In genomic region chr12:122871851-122872785, GRCh38 we compare ENCODE assay signal across 7 cellular contexts. TPM values are rescaled to one million over a fixed set of nuclear protein-coding genes. Genes with fewer than 3 reads are reported as not detected.
DNase-seq lines count a peak whose midpoint lies in the region; ATAC-seq and FAIRE-seq lines count a peak whose summit lies in the region.

No MANE protein-coding gene starts in this region.

- DNase-seq in GM19239 (ENCODE audit: insufficient read length, low spot score) (no peak), NCI-H2081 treated with DMSO at 0.1 percent for 48 hours (lab: John Stamatoyannopoulos, UW) (peak; percentile 46), epidermal melanocyte (ENCODE audit: insufficient read length, low spot score) (peak; percentile 95)
- DNase-seq in activated CD4-positive, alpha-beta T cell treated with anti-CD3 and anti-CD28 coated beads, Interleukin-2, amount 50 U/mL, for 1 hour = peak; percentile 46
- DNase-seq in stimulated activated naive CD8-positive, alpha-beta T cell treated with anti-CD3 and anti-CD28 coated beads, Interleukin-15, Interleukin-2, amounts not matched to agents 100 U/mL and 50 U/mL, for 24 hours = peak; percentile 74

- H3K27me3 ChIP-seq in mononuclear cell (ENCODE audit: insufficient read depth, low read length) = no peaks in the 10 kb centered on the region

- peak; percentile 90 for FAIRE-seq in GM19239 (lab: Jason Lieb, UNC)

- no peaks in the 10 kb centered on the region for H3K9me3 ChIP-seq in mononuclear cell (ENCODE audit: low read depth, low read length)

- peak overlapping the region; percentile 36 for H3K4me3 ChIP-seq in mononuclear cell (ENCODE audit: low read length)

- H3K4me1 ChIP-seq in mononuclear cell (ENCODE audit: insufficient read depth, low read length) = peaks cover 88% of the 10 kb centered on the region

- peak; percentile 62 for ATAC-seq in stimulated activated naive CD8-positive, alpha-beta T cell treated with anti-CD3 and anti-CD28 coated beads, Interleukin-15, Interleukin-2, amounts not matched to agents 100 U/mL and 50 U/mL, for 24 hours
- no peak for ATAC-seq in HG03457 (IDR thresholded peaks at IDR 0.05; ENCODE audit: unreplicated experiment)

RNA-seq across cellular contexts. Expression of gene VPS37B, which starts 23.8 kb away (rescaled TPM):
- total RNA-seq in mononuclear cell = 78.3 TPM

RNA-seq across cellular contexts. Expression of gene HIP1R, which starts 36.9 kb away (rescaled TPM):
- total RNA-seq in mononuclear cell = 76.3 TPM
